ENCODE assay signal across 31 cellular contexts in genomic region chr1:172851077-172851476, GRCh38.
DNase-seq lines count a peak whose midpoint lies in the region; ATAC-seq and TF ChIP-seq lines count a peak whose summit lies in the region.
"Had no signal": no experiment of that assay in that cellular context is flagged by ENCODE, and none has a peak within 500 bp of the region (broad histone marks: within the 10 kb centered on the region; RNA-seq: fewer than 3 reads in every experiment).

No MANE protein-coding gene starts in this region.

- no peaks in the 10 kb centered on the region for H3K9me2 ChIP-seq in HCT116 (ENCODE audit: insufficient read depth)

- TF ChIP-seq CTCF in AG04449 (IDR thresholded peaks at IDR 0.05; ENCODE audit: insufficient read depth, low read length, missing control alignments) (no peak), HCT116 (IDR thresholded peaks at IDR 0.05 in 2 of 3, conservative IDR thresholded peaks at IDR 0.05 in 1 of 3; ENCODE audit: borderline replicate concordance in 1 of 3, insufficient read depth in 1 of 3, low read depth in 2 of 3, low read length in 2 of 3) (no peak), chondrocyte (IDR thresholded peaks at IDR 0.05) (no peak)

- H3K9me3 Mint-ChIP-seq in chondrocyte (ENCODE audit: low read depth): peaks cover 21% of the 10 kb centered on the region
- H3K9me3 Mint-ChIP-seq: activated T-cell treated with anti-CD3 and anti-CD28 coated beads, Interleukin-2, amount 50 U/mL, for 4 hours; memory B cell had no signal

- H3K4me3 ChIP-seq in AG04449 (ENCODE audit: low read depth, low read length): peak overlapping the region; percentile 35
- no peak overlapping the region for H3K4me3 ChIP-seq in HCT116 (replicated peaks in 1 of 2; ENCODE audit: low read depth in 1 of 2, low read length in 2 of 2)
- H3K4me3 ChIP-seq: BLaER1, cardiac muscle cell, gastrocnemius medialis, pancreas, right lobe of liver had no signal

- H3K4me1 ChIP-seq in HCT116 (ENCODE audit: control insufficient read depth in 1 of 2, insufficient read depth in 2 of 2, low read length in 2 of 2): peaks cover 19 to 20% of the 10 kb centered on the region in 2 experiments; a peak in 3 of 4 replicates
- H3K4me1 ChIP-seq: BLaER1, gastrocnemius medialis, pancreas, right lobe of liver had no signal

- no TSS peak for BruUV-seq in HCT116 (replicated peaks; lab: Mats Ljungman, UMichigan)

- RAD21 ChIA-PET in HCT116 (lab: Charles Lee; ENCODE audit: low non-redundant PET in 1 of 2, low total read pairs in 2 of 2, uncharacterized antibody in 2 of 2, unreplicated experiment in 2 of 2): no interaction called here

- no peak for TF ChIP-seq POLR2A in HCT116 (IDR thresholded peaks at IDR 0.05; ENCODE audit: borderline replicate concordance, extremely low read depth, insufficient read depth, insufficient read length)

- no peak overlapping the region for H3K4me3 Mint-ChIP-seq in chondrocyte (ENCODE audit: unreplicated experiment)
- H3K4me3 Mint-ChIP-seq: activated T-cell treated with anti-CD3 and anti-CD28 coated beads, Interleukin-2, amount 50 U/mL, for 4 hours; memory B cell; naive thymus-derived CD8-positive, alpha-beta T cell; T-cell; type B pancreatic cell had no signal

- H3K4me1 Mint-ChIP-seq in chondrocyte (ENCODE audit: low read depth): no peaks in the 10 kb centered on the region
- H3K4me1 Mint-ChIP-seq: memory B cell had no signal

- intact Hi-C loops in HCT116 (cut with micrococcal nuclease): no loop called here

- peak overlapping the region; percentile 20 for H3K27ac Mint-ChIP-seq in chondrocyte (ENCODE audit: unreplicated experiment)
- H3K27ac Mint-ChIP-seq: memory B cell; naive thymus-derived CD8-positive, alpha-beta T cell; T-cell; type B pancreatic cell had no signal

- H3K27me3 Mint-ChIP-seq in chondrocyte (ENCODE audit: low read depth): no peaks in the 10 kb centered on the region
- H3K27me3 Mint-ChIP-seq: memory B cell; naive thymus-derived CD8-positive, alpha-beta T cell; T-cell; type B pancreatic cell had no signal

- H3K79me2 ChIP-seq in HCT116 (ENCODE audit: insufficient read depth, low read length): no peaks in the 10 kb centered on the region; the same call in 1 of the 2 replicates

- 0 out of 2 replicates have a peak overlapping the region, but pooled peaks have one; percentile 21 for H3K27ac ChIP-seq in HCT116 (ENCODE audit: low read depth, low read length)
- H3K27ac ChIP-seq: BLaER1, cardiac muscle cell, epithelial cell of prostate, gastrocnemius medialis, pancreas, right lobe of liver had no signal

- DNase-seq in AG04449 (ENCODE audit: low read depth, low spot score) (no peak), HCT116 (ENCODE audit: low read depth, low spot score) (no peak), chondrocyte (ENCODE audit: low spot score) (no peak), left kidney (ENCODE audit: low read depth, low spot score) (peak; percentile 9), mucosa of gallbladder (ENCODE audit: low spot score) (no peak), globus pallidus (ENCODE audit: low spot score) (no peak), T1000 (lab: John Stamatoyannopoulos, UW) (no peak)
- DNase-seq: 8988T; activated CD4-positive, alpha-beta T cell treated with anti-CD3 and anti-CD28 coated beads for 4 hours; activated naive CD4-positive, alpha-beta T cell treated with Interleukin-2 at 50 U/mL for 16 hours; activated T-cell treated with anti-CD3 and anti-CD28 coated beads, Interleukin-2, amount 50 U/mL, for 4 hours; amniotic stem cell; EL; gastrocnemius medialis; HCEC 1CT; KG1; MV-4-11; naive thymus-derived CD8-positive, alpha-beta T cell; NCI-H2171 treated with DMSO at 0.1 percent for 48 hours; NCI-H774; pancreas; PC-3; right lobe of liver; SHP77 treated with DMSO at 0.1 percent for 48 hours; T-cell had no signal

- CTCF ChIA-PET in AG04449 (lab: Yijun Ruan, JAX): interaction anchor here (1.4 kb wide), 1 partner anchor 25 kb away, joined by 4 read pairs; no protein-coding TSS in a partner anchor
- CTCF ChIA-PET in HCT116 (lab: Charles Lee): no interaction called here

- H3K36me3 ChIP-seq in HCT116 (ENCODE audit: control insufficient read depth in 1 of 2, insufficient read depth in 2 of 2, low read length in 2 of 2): peaks cover 0 to 20% of the 10 kb centered on the region in 2 experiments; a peak in 1 of 4 replicates
- H3K36me3 ChIP-seq: BLaER1, cardiac muscle cell, gastrocnemius medialis, pancreas, right lobe of liver had no signal

- H2AFZ ChIP-seq in HCT116 (ENCODE audit: low read depth, low read length, poor library complexity, severe bottlenecking): no peak overlapping the region

- 0 out of 2 replicates have a peak overlapping the region, but pooled peaks have one; percentile 7 for H3K9ac ChIP-seq in HCT116 (ENCODE audit: low read length)
- H3K9ac ChIP-seq: BLaER1 had no signal

- TF ChIP-seq RAD21 in HCT116 (IDR thresholded peaks at IDR 0.05; ENCODE audit: low read depth): no peak

- ATAC-seq in HCT116: no peak
- ATAC-seq in GM21529 (IDR thresholded peaks at IDR 0.05; ENCODE audit: unreplicated experiment): no peak
- ATAC-seq: activated T-cell treated with anti-CD3 and anti-CD28 coated beads, Interleukin-2, amount 50 U/mL, for 4 hours; gastrocnemius medialis; naive thymus-derived CD8-positive, alpha-beta T cell; pancreas; PC-3; right lobe of liver; T-cell had no signal

- no peak overlapping the region for H3K4me2 ChIP-seq in HCT116 (ENCODE audit: low read length)
- H3K4me2 ChIP-seq: BLaER1 had no signal

- H4K20me1 ChIP-seq in HCT116 (ENCODE audit: insufficient read depth): no peaks in the 10 kb centered on the region
- H4K20me1 ChIP-seq: BLaER1 had no signal

- peaks cover 1% of the 10 kb centered on the region for H3K36me3 Mint-ChIP-seq in chondrocyte (ENCODE audit: low read depth)
- H3K36me3 Mint-ChIP-seq: T-cell, type B pancreatic cell had no signal

- no peaks in the 10 kb centered on the region for H3K27me3 ChIP-seq in HCT116 (ENCODE audit: insufficient read depth, low read length)
- H3K27me3 ChIP-seq: BLaER1, cardiac muscle cell, gastrocnemius medialis, pancreas, right lobe of liver had no signal

- no peaks in the 10 kb centered on the region; a peak in 1 of 4 replicates for H3K9me3 ChIP-seq in HCT116 (ENCODE audit: control insufficient read depth in 1 of 2, insufficient read depth in 1 of 2, low read depth in 1 of 2, low read length in 2 of 2)
- H3K9me3 ChIP-seq: BLaER1, gastrocnemius medialis, pancreas, right lobe of liver had no signal

- POLR2A ChIA-PET in AG04449 (lab: Yijun Ruan, JAX) (no interaction called here), HCT116 (lab: Charles Lee) (no interaction called here)

TF ChIP-seq in HCT116, 20 proteins besides CTCF, POLR2A, EP300 and RAD21 (continues in another document):
- TF ChIP-seq MAX (IDR thresholded peaks at IDR 0.05) (no peak), SRF (IDR thresholded peaks at IDR 0.05; ENCODE audit: low read depth) (no peak), CEBPB (IDR thresholded peaks at IDR 0.05; ENCODE audit: low read depth) (no peak), TCF7L2 (IDR thresholded peaks at IDR 0.05; ENCODE audit: borderline replicate concordance, extremely low read depth, insufficient read depth, insufficient read length) (no peak), ZBTB33 (IDR thresholded peaks at IDR 0.05; ENCODE audit: extremely low read depth, insufficient replicate concordance, low read length) (no peak), ZFX (IDR thresholded peaks at IDR 0.05) (no peak), REST (IDR thresholded peaks at IDR 0.05; ENCODE audit: low read depth) (no peak), EGR1 (IDR thresholded peaks at IDR 0.05; ENCODE audit: low read depth) (no peak), YY1 (IDR thresholded peaks at IDR 0.05; ENCODE audit: extremely low read depth, insufficient replicate concordance, low read depth, low read length) (no peak), CBX3 (IDR thresholded peaks at IDR 0.05; ENCODE audit: low read depth) (no peak)
